11 cellular contexts compared by ENCODE assay signal in the genomic region with DNA sequence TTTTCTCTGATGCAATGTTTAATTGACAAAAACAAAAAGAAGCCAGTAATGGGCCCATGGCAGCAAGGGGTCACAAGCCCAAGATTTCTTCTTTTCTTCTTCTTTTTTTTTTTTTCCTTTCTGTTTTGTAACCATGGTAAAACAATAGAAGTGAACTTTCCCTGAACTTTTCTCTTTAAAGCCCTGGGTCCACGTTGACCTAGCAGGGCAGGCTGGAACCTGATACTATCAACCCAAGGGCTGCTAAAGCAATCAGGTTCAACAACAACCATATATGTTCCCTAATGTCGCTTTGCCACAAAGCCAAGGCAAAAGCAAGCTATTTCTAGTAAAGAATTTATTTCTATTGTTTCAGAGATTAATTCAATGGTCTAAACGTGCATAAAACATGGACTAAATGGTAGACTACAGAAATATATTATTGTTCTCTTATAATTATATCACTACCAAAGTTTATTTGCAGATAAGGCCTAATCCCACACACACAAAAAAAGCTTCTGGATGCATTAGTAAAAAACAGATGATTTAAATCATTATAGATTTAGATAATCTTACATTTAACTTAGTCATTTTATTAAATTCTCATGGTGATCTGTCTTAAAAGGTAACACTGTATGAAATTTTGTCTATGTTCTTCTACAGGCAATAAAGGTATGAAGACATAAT.
DNase-seq lines count a peak whose midpoint lies in the region; ATAC-seq, FAIRE-seq and TF ChIP-seq lines count a peak whose summit lies in the region.
"Had no signal": no experiment of that assay in that cellular context is flagged by ENCODE, and none has a peak within 500 bp of the region (broad histone marks: within the 10 kb centered on the region; RNA-seq: fewer than 3 reads in every experiment).

No MANE protein-coding gene starts in this region.

- CTCF ChIA-PET in HEK293T (lab: Yijun Ruan, JAX), result no interaction called here
- CTCF ChIA-PET in A673 (lab: Charles Lee), result no interaction called here

- H3K36me3 Mint-ChIP-seq in endothelial cell (ENCODE audit: low read depth, unreplicated experiment), result no peaks in the 10 kb centered on the region

- DNase-seq in HEK293T (ENCODE audit: extremely low spot score), result peak; percentile 83
- peak; percentile 72 for DNase-seq in NCI-H2171 treated with DMSO at 0.1 percent for 48 hours (lab: John Stamatoyannopoulos, UW)
- peak; percentile 31 for DNase-seq in endothelial cell (ENCODE audit: low spot score)
- peak; percentile 9 for DNase-seq in non-pigmented ciliary epithelial cell (ENCODE audit: low read depth)
- no peak for DNase-seq in A673 (ENCODE audit: low spot score)
- DNase-seq in H54 (ENCODE audit: insufficient read length, low spot score), result no peak
- DNase-seq: GOT3, lower lobe of right lung, SHP77 treated with DMSO at 0.1 percent for 48 hours had no signal

- no peaks in the 10 kb centered on the region for H3K36me3 ChIP-seq in A673 (ENCODE audit: insufficient read depth, low read length, poor library complexity, severe bottlenecking)
- H3K36me3 ChIP-seq: lower lobe of right lung had no signal

- peaks cover 1% of the 10 kb centered on the region for H3K27me3 Mint-ChIP-seq in endothelial cell (ENCODE audit: unreplicated experiment)

- TF ChIP-seq CTCF in endothelial cell (IDR thresholded peaks at IDR 0.05; ENCODE audit: unreplicated experiment), result no peak
- no peak for TF ChIP-seq CTCF in A673 (conservative IDR thresholded peaks at IDR 0.05; ENCODE audit: low read depth, low read length)

- peak overlapping the region; percentile 25 for H3K27ac Mint-ChIP-seq in endothelial cell (ENCODE audit: unreplicated experiment)

- no peak overlapping the region for H3K4me3 ChIP-seq in A673 (ENCODE audit: low read depth, low read length, poor library complexity, severe bottlenecking)
- H3K4me3 ChIP-seq: lower lobe of right lung had no signal

- no peaks in the 10 kb centered on the region for H3K9me3 ChIP-seq in A673 (ENCODE audit: low read depth, low read length, poor library complexity, severe bottlenecking)
- H3K9me3 ChIP-seq: lower lobe of right lung had no signal

- H3K27me3 ChIP-seq in A673 (replicated peaks; ENCODE audit: insufficient read depth, low read depth, low read length, poor library complexity), result no peaks in the 10 kb centered on the region

- no peaks in the 10 kb centered on the region for H3K9me3 Mint-ChIP-seq in endothelial cell (ENCODE audit: unreplicated experiment)

- TF ChIP-seq POLR2A in H54 (IDR thresholded peaks at IDR 0.05; ENCODE audit: low read depth, low read length), result no peak

- ATAC-seq in HG03457 (IDR thresholded peaks at IDR 0.05; ENCODE audit: unreplicated experiment), result no peak
- ATAC-seq: activated CD4-positive, CD25-positive, alpha-beta regulatory T cell treated with anti-CD3 and anti-CD28 coated beads, Interleukin-2, amount 50 U/mL, for 24 hours had no signal

- intact Hi-C loops in A673 (cut with micrococcal nuclease; ENCODE audit: unreplicated experiment), result no loop called here

- no peak for FAIRE-seq in H54 (lab: Jason Lieb, UNC)

- no peak overlapping the region for H3K4me3 Mint-ChIP-seq in endothelial cell (ENCODE audit: unreplicated experiment)

- no peaks in the 10 kb centered on the region for H3K4me1 ChIP-seq in A673 (ENCODE audit: insufficient read depth, low read length, poor library complexity, severe bottlenecking)

- no TSS peak for BruUV-seq in A673 (replicated peaks; lab: Mats Ljungman, UMichigan)

- H3K4me1 Mint-ChIP-seq in endothelial cell (ENCODE audit: unreplicated experiment), result peaks cover 3% of the 10 kb centered on the region

- POLR2A ChIA-PET in HEK293T (lab: Yijun Ruan, JAX), result interaction anchor here (1.7 kb wide), 1 partner anchor 154 kb away, joined by 5 read pairs; the partner anchor contains the start of gene DACH1
- POLR2A ChIA-PET in A673 (lab: Charles Lee; ENCODE audit: low non-redundant PET), result no interaction called here

- no peak overlapping the region for H3K27ac ChIP-seq in A673 (ENCODE audit: low read depth, low read length, poor library complexity, severe bottlenecking)
- H3K27ac ChIP-seq: lower lobe of right lung had no signal

TF ChIP-seq in HEK293T, 16 proteins besides CTCF, POLR2A, EP300 and RAD21:
- TF ChIP-seq ARNT (IDR thresholded peaks at IDR 0.05) (no peak), ELF4 (IDR thresholded peaks at IDR 0.05) (no peak), NFRKB (IDR thresholded peaks at IDR 0.05) (no peak), CTBP1 (IDR thresholded peaks at IDR 0.05; ENCODE audit: borderline replicate concordance) (no peak), SUZ12 (IDR thresholded peaks at IDR 0.05) (no peak), BHLHE40 (IDR thresholded peaks at IDR 0.05; ENCODE audit: borderline replicate concordance) (no peak), FOXM1 (IDR thresholded peaks at IDR 0.05; ENCODE audit: borderline replicate concordance) (no peak), FOXK2 (IDR thresholded peaks at IDR 0.05) (peak; percentile 49; the same call in 1 of the 2 replicates), TARDBP (IDR thresholded peaks at IDR 0.05) (no peak), HDGF (IDR thresholded peaks at IDR 0.05; ENCODE audit: borderline replicate concordance) (no peak), L3MBTL2 (conservative IDR thresholded peaks at IDR 0.05) (no peak), ZNF384 (IDR thresholded peaks at IDR 0.05) (peak; percentile 99), FOXA1 (IDR thresholded peaks at IDR 0.05) (no peak), SP1 (IDR thresholded peaks at IDR 0.05) (no peak)
- TF ChIP-seq, protein P1, sequence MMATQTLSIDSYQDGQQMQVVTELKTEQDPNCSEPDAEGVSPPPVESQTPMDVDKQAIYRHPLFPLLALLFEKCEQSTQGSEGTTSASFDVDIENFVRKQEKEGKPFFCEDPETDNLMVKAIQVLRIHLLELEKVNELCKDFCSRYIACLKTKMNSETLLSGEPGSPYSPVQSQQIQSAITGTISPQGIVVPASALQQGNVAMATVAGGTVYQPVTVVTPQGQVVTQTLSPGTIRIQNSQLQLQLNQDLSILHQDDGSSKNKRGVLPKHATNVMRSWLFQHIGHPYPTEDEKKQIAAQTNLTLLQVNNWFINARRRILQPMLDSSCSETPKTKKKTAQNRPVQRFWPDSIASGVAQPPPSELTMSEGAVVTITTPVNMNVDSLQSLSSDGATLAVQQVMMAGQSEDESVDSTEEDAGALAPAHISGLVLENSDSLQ (IDR thresholded peaks at IDR 0.05), result no peak

Comparison
In these comparisons a context has a peak if more than half of its experiments do, and no peak if none do; other contexts are left out.
1. DNase-seq: peak in HEK293T (single experiment), NCI-H2171 treated with DMSO at 0.1 percent for 48 hours (single experiment), endothelial cell (single experiment) and non-pigmented ciliary epithelial cell (single experiment); none in A673 (single experiment) and H54 (single experiment).